Comparison of ENCODE assay signal across 12 cellular contexts in genomic region chr17:60887607-60888028, GRCh38.
DNase-seq lines count a peak whose midpoint lies in the region; ATAC-seq and TF ChIP-seq lines count a peak whose summit lies in the region.
"Had no signal": no experiment of that assay in that cellular context is flagged by ENCODE, and none has a peak within 500 bp of the region (broad histone marks: within the 10 kb centered on the region; RNA-seq: fewer than 3 reads in every experiment).

No MANE protein-coding gene starts in this region.

- peak overlapping the region; percentile 69 for H3K4me2 ChIP-seq in PC-9

- no peaks in the 10 kb centered on the region for H3K9me2 ChIP-seq in PC-9 (ENCODE audit: insufficient read depth)

- H3K36me3 Mint-ChIP-seq in activated CD4-positive, alpha-beta T cell treated with anti-CD3 and anti-CD28 coated beads, Interleukin-2, amount 10 ng/mL, durations not matched to agents 7 days and 5 days (ENCODE audit: low read depth) = peaks cover 2% of the 10 kb centered on the region
- no peaks in the 10 kb centered on the region for H3K36me3 Mint-ChIP-seq in glutamatergic neuron (ENCODE audit: unreplicated experiment)
- peaks cover under 1% of the 10 kb centered on the region for H3K36me3 Mint-ChIP-seq in stimulated activated memory B cell treated with anti-CD40 and anti-IgM and Interleukin-4, amounts not matched to agents 10 μg/mL and 1 μg/mL and 100 μg/mL, for 72 hours

- H3K27ac ChIP-seq in PC-9 = peak overlapping the region; percentile 38
- H3K27ac ChIP-seq: C4-2B, right atrium auricular region had no signal

- POLR2A ChIA-PET in activated CD4-positive, alpha-beta T cell treated with anti-CD3 and anti-CD28 coated beads, Interleukin-2, amount 10 ng/mL, durations not matched to agents 7 days and 5 days (lab: Charles Lee) = no interaction called here
- POLR2A ChIA-PET in PC-9 (lab: Charles Lee; ENCODE audit: unreplicated experiment) = no interaction called here

- H3F3A ChIP-seq in PC-9 (ENCODE audit: insufficient read depth, low read depth) = no peaks in the 10 kb centered on the region

- no TSS peak for BruUV-seq in PC-9 (replicated peaks; lab: Mats Ljungman, UMichigan)

- H2AFZ ChIP-seq in PC-9 = peak overlapping the region; percentile 72

- ATAC-seq in stimulated activated memory B cell treated with anti-CD40 and anti-IgM and Interleukin-4, amounts not matched to agents 10 μg/mL and 1 μg/mL and 100 μg/mL, for 72 hours = no peak
- no peak for ATAC-seq in GM18907 (IDR thresholded peaks at IDR 0.05; ENCODE audit: unreplicated experiment)
- ATAC-seq in HG03108 (IDR thresholded peaks at IDR 0.05; ENCODE audit: unreplicated experiment) = no peak

- H3K4me3 ChIP-seq in PC-9 = peak overlapping the region; percentile 50

- H4K20me1 ChIP-seq in PC-9 (ENCODE audit: insufficient read depth) = no peaks in the 10 kb centered on the region

- no peaks in the 10 kb centered on the region for H3K9me3 ChIP-seq in PC-9 (ENCODE audit: insufficient read depth, low read depth)
- H3K9me3 ChIP-seq: right atrium auricular region had no signal

- no peaks in the 10 kb centered on the region for H3K36me3 ChIP-seq in PC-9 (ENCODE audit: low read depth)
- H3K36me3 ChIP-seq: right atrium auricular region had no signal

- H3K4me1 ChIP-seq in PC-9 (replicated peaks; ENCODE audit: insufficient read depth) = no peaks in the 10 kb centered on the region
- H3K4me1 ChIP-seq: right atrium auricular region had no signal

- CTCF ChIA-PET in activated CD4-positive, alpha-beta T cell treated with anti-CD3 and anti-CD28 coated beads, Interleukin-2, amount 10 ng/mL, durations not matched to agents 7 days and 5 days (lab: Charles Lee) = no interaction called here
- CTCF ChIA-PET in PC-9 (lab: Charles Lee) = no interaction called here

- no peaks in the 10 kb centered on the region for H3K9me3 Mint-ChIP-seq in activated CD4-positive, alpha-beta T cell treated with anti-CD3 and anti-CD28 coated beads, Interleukin-2, amount 10 ng/mL, durations not matched to agents 7 days and 5 days
- peaks cover 4% of the 10 kb centered on the region for H3K9me3 Mint-ChIP-seq in glutamatergic neuron (ENCODE audit: unreplicated experiment)
- H3K9me3 Mint-ChIP-seq in stimulated activated memory B cell treated with anti-CD40 and anti-IgM and Interleukin-4, amounts not matched to agents 10 μg/mL and 1 μg/mL and 100 μg/mL, for 72 hours = no peaks in the 10 kb centered on the region
- H3K9me3 Mint-ChIP-seq: activated CD4-positive, alpha-beta memory T cell treated with anti-CD3 and anti-CD28 coated beads for 36 hours had no signal

- no peaks in the 10 kb centered on the region for H3K4me1 Mint-ChIP-seq in activated CD4-positive, alpha-beta T cell treated with anti-CD3 and anti-CD28 coated beads, Interleukin-2, amount 10 ng/mL, durations not matched to agents 7 days and 5 days
- H3K4me1 Mint-ChIP-seq in glutamatergic neuron (ENCODE audit: low read depth, unreplicated experiment) = no peaks in the 10 kb centered on the region
- no peaks in the 10 kb centered on the region for H3K4me1 Mint-ChIP-seq in stimulated activated memory B cell treated with anti-CD40 and anti-IgM and Interleukin-4, amounts not matched to agents 10 μg/mL and 1 μg/mL and 100 μg/mL, for 72 hours

- no peaks in the 10 kb centered on the region for H3K79me2 ChIP-seq in PC-9 (ENCODE audit: low read depth)

- no peaks in the 10 kb centered on the region for H3K27me3 Mint-ChIP-seq in activated CD4-positive, alpha-beta T cell treated with anti-CD3 and anti-CD28 coated beads, Interleukin-2, amount 10 ng/mL, durations not matched to agents 7 days and 5 days
- H3K27me3 Mint-ChIP-seq in glutamatergic neuron (ENCODE audit: unreplicated experiment) = no peaks in the 10 kb centered on the region
- no peaks in the 10 kb centered on the region for H3K27me3 Mint-ChIP-seq in stimulated activated memory B cell treated with anti-CD40 and anti-IgM and Interleukin-4, amounts not matched to agents 10 μg/mL and 1 μg/mL and 100 μg/mL, for 72 hours
- H3K27me3 Mint-ChIP-seq: activated CD4-positive, alpha-beta memory T cell treated with anti-CD3 and anti-CD28 coated beads for 36 hours had no signal

- TF ChIP-seq CTCF in PC-9 (conservative IDR thresholded peaks at IDR 0.05) = no peak
- TF ChIP-seq CTCF in glutamatergic neuron (IDR thresholded peaks at IDR 0.05; ENCODE audit: partially characterized antibody, unreplicated experiment) = no peak

- H3K27ac Mint-ChIP-seq in activated CD4-positive, alpha-beta T cell treated with anti-CD3 and anti-CD28 coated beads, Interleukin-2, amount 10 ng/mL, durations not matched to agents 7 days and 5 days = no peak overlapping the region
- H3K27ac Mint-ChIP-seq in glutamatergic neuron (ENCODE audit: unreplicated experiment) = peak overlapping the region; percentile 92
- H3K27ac Mint-ChIP-seq in stimulated activated memory B cell treated with anti-CD40 and anti-IgM and Interleukin-4, amounts not matched to agents 10 μg/mL and 1 μg/mL and 100 μg/mL, for 72 hours = peak overlapping the region; percentile 30
- H3K27ac Mint-ChIP-seq: activated CD4-positive, alpha-beta memory T cell treated with anti-CD3 and anti-CD28 coated beads for 36 hours had no signal

- intact Hi-C loops in PC-9 (cut with micrococcal nuclease; ENCODE audit: unreplicated experiment) = no loop called here

- no peaks in the 10 kb centered on the region for H3K27me3 ChIP-seq in PC-9 (ENCODE audit: insufficient read depth, low read depth)
- H3K27me3 ChIP-seq: right atrium auricular region had no signal

- DNase-seq in activated CD4-positive, alpha-beta T cell treated with anti-CD3 and anti-CD28 coated beads, Interleukin-2, amount 10 ng/mL, durations not matched to agents 7 days and 5 days = no peak
- no peak for DNase-seq in activated CD4-positive, alpha-beta T cell treated with anti-CD3 and anti-CD28 coated beads, Interleukin-2, amount 50 U/mL, for 1 hour
- DNase-seq in PC-9 (no peak), glutamatergic neuron (no peak), NCI-H1930 (lab: John Stamatoyannopoulos, UW) (no peak)
- DNase-seq: activated CD4-positive, alpha-beta memory T cell treated with anti-CD3 and anti-CD28 coated beads for 36 hours; H7 had no signal

- peak overlapping the region; percentile 54 for H3K4me3 Mint-ChIP-seq in activated CD4-positive, alpha-beta T cell treated with anti-CD3 and anti-CD28 coated beads, Interleukin-2, amount 10 ng/mL, durations not matched to agents 7 days and 5 days
- peak overlapping the region; percentile 85 for H3K4me3 Mint-ChIP-seq in glutamatergic neuron (ENCODE audit: unreplicated experiment)
- H3K4me3 Mint-ChIP-seq in stimulated activated memory B cell treated with anti-CD40 and anti-IgM and Interleukin-4, amounts not matched to agents 10 μg/mL and 1 μg/mL and 100 μg/mL, for 72 hours = peak overlapping the region; percentile 77
